Comparison of ENCODE assay signal across 12 cellular contexts in the genomic region with DNA sequence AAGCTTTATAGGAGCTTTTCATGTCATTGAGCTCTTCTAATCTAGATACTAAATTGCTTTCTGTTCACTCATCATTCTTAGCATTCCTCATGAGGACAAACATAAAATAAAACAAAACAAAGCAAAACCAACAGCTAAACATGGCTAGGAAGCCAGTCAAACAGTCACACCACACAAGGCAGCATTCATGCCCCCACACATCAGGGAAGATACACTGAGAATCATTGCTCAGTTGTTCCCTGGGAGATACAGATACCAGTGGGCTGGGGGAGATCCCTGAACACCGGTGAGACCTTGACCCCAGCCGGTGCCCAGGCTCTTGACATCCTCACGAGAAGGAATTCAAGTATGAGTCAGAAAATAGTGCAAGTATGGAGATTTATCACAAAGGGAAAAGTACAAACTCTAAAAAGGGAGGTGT.
DNase-seq lines count a peak whose midpoint lies in the region; ATAC-seq, FAIRE-seq and TF ChIP-seq lines count a peak whose summit lies in the region.
"Had no signal": no experiment of that assay in that cellular context is flagged by ENCODE, and none has a peak within 500 bp of the region (broad histone marks: within the 10 kb centered on the region; RNA-seq: fewer than 3 reads in every experiment).

No MANE protein-coding gene starts in this region.

- TF ChIP-seq CTCF in HCT116 (IDR thresholded peaks at IDR 0.05 in 2 of 3, conservative IDR thresholded peaks at IDR 0.05 in 1 of 3; ENCODE audit: borderline replicate concordance in 1 of 3, insufficient read depth in 1 of 3, low read depth in 2 of 3, low read length in 2 of 3) (no peak), astrocyte (IDR thresholded peaks at IDR 0.05; ENCODE audit: insufficient read depth, low read depth, low read length) (no peak), kidney epithelial cell (IDR thresholded peaks at IDR 0.05; ENCODE audit: insufficient read depth, low read length, poor library complexity, severe bottlenecking) (no peak)

- no peaks in the 10 kb centered on the region for H3K27me3 Mint-ChIP-seq in astrocyte (ENCODE audit: low read depth, unreplicated experiment)

- H3K79me2 ChIP-seq in HCT116 (ENCODE audit: insufficient read depth, low read length) (no peaks in the 10 kb centered on the region), astrocyte (ENCODE audit: insufficient read depth, low read length) (no peaks in the 10 kb centered on the region)

- DNase-seq in A172 (ENCODE audit: low spot score) (peak; percentile 75), HCT116 (ENCODE audit: low read depth, low spot score) (no peak), astrocyte (ENCODE audit: low read depth) (peak; percentile 79), kidney epithelial cell (ENCODE audit: low read depth) (peak; percentile 60), globus pallidus (ENCODE audit: low spot score) (no peak)
- no peak for DNase-seq in activated CD4-positive, alpha-beta T cell treated with anti-CD3 and anti-CD28 coated beads, Interleukin-2, amount 50 U/mL, for 48 hours
- DNase-seq: activated naive CD4-positive, alpha-beta T cell treated with anti-CD3 and anti-CD28 coated beads for 36 hours; NCI-H1105; NCI-H774 had no signal

- CTCF ChIA-PET in HCT116 (lab: Charles Lee) = no interaction called here

- H3K36me3 ChIP-seq in HCT116 (ENCODE audit: control insufficient read depth in 1 of 2, insufficient read depth in 2 of 2, low read length in 2 of 2) = no peaks in the 10 kb centered on the region
- H3K36me3 ChIP-seq in astrocyte (ENCODE audit: insufficient read depth, low read length) = no peaks in the 10 kb centered on the region
- H3K36me3 ChIP-seq in kidney epithelial cell (ENCODE audit: control insufficient read depth, insufficient read depth, low read length) = no peaks in the 10 kb centered on the region

- no peaks in the 10 kb centered on the region for H3K9me2 ChIP-seq in HCT116 (ENCODE audit: insufficient read depth)

- H3K9me3 Mint-ChIP-seq in astrocyte (ENCODE audit: unreplicated experiment) = peaks cover 3% of the 10 kb centered on the region
- H3K9me3 Mint-ChIP-seq: activated naive CD4-positive, alpha-beta T cell treated with anti-CD3 and anti-CD28 coated beads for 36 hours; memory B cell had no signal

- peak overlapping the region; percentile 66 for H2AFZ ChIP-seq in HCT116 (ENCODE audit: low read depth, low read length, poor library complexity, severe bottlenecking)
- H2AFZ ChIP-seq in astrocyte (ENCODE audit: low read depth, low read length) = no peak overlapping the region

- peak overlapping the region; percentile 48 for H3K4me2 ChIP-seq in HCT116 (ENCODE audit: low read length)
- peak overlapping the region; percentile 61 for H3K4me2 ChIP-seq in astrocyte (ENCODE audit: low read length)

- no peak overlapping the region for H3K27ac ChIP-seq in HCT116 (ENCODE audit: low read depth, low read length)
- H3K27ac ChIP-seq in astrocyte (ENCODE audit: low read depth, low read length) = peak overlapping the region; percentile 75

- H3K4me1 Mint-ChIP-seq in astrocyte (ENCODE audit: low read depth, unreplicated experiment) = peaks cover 53% of the 10 kb centered on the region
- H3K4me1 Mint-ChIP-seq: memory B cell had no signal

- H3K4me3 Mint-ChIP-seq in astrocyte (ENCODE audit: unreplicated experiment) = no peak overlapping the region
- H3K4me3 Mint-ChIP-seq: activated naive CD4-positive, alpha-beta T cell treated with anti-CD3 and anti-CD28 coated beads for 36 hours; memory B cell had no signal

- H3K27me3 ChIP-seq in HCT116 (ENCODE audit: insufficient read depth, low read length) (no peaks in the 10 kb centered on the region), astrocyte (ENCODE audit: insufficient read depth, low read length) (no peaks in the 10 kb centered on the region), kidney epithelial cell (ENCODE audit: control insufficient read depth, insufficient read depth, low read length) (no peaks in the 10 kb centered on the region)

- H4K20me1 ChIP-seq in HCT116 (ENCODE audit: insufficient read depth) (no peaks in the 10 kb centered on the region), astrocyte (ENCODE audit: insufficient read depth, low read length) (no peaks in the 10 kb centered on the region)

- TF ChIP-seq RAD21 in HCT116 (IDR thresholded peaks at IDR 0.05; ENCODE audit: low read depth) = no peak

- TF ChIP-seq POLR2A in HCT116 (IDR thresholded peaks at IDR 0.05; ENCODE audit: borderline replicate concordance, extremely low read depth, insufficient read depth, insufficient read length) = no peak

- ATAC-seq in HCT116 (no peak), HG02763 (IDR thresholded peaks at IDR 0.05; ENCODE audit: unreplicated experiment) (no peak), GM18858 (IDR thresholded peaks at IDR 0.05; ENCODE audit: unreplicated experiment) (no peak)

- POLR2A ChIA-PET in HCT116 (lab: Charles Lee) = interaction anchor here (0.6 kb wide), 2 partner anchors 15 to 665 kb away, joined by 3 to 5 read pairs; no protein-coding TSS in a partner anchor

- no peaks in the 10 kb centered on the region for H3K9me3 ChIP-seq in HCT116 (ENCODE audit: control insufficient read depth in 1 of 2, insufficient read depth in 1 of 2, low read depth in 1 of 2, low read length in 2 of 2)
- H3K9me3 ChIP-seq in astrocyte (ENCODE audit: insufficient read depth, low read depth, low read length) = peaks cover 9% of the 10 kb centered on the region

- H3K4me1 ChIP-seq in HCT116 (ENCODE audit: control insufficient read depth in 1 of 2, insufficient read depth in 2 of 2, low read length in 2 of 2) (peaks cover 28 to 64% of the 10 kb centered on the region in 2 experiments), astrocyte (ENCODE audit: insufficient read depth, low read length) (peaks cover 63% of the 10 kb centered on the region)

- peak overlapping the region; percentile 92 for H3K27ac Mint-ChIP-seq in astrocyte (ENCODE audit: unreplicated experiment)
- H3K27ac Mint-ChIP-seq: activated naive CD4-positive, alpha-beta T cell treated with anti-CD3 and anti-CD28 coated beads for 36 hours; memory B cell had no signal

- no TSS peak for BruUV-seq in HCT116 (replicated peaks; lab: Mats Ljungman, UMichigan)

- RAD21 ChIA-PET in HCT116 (lab: Charles Lee; ENCODE audit: low non-redundant PET in 1 of 2, low total read pairs in 2 of 2, uncharacterized antibody in 2 of 2, unreplicated experiment in 2 of 2) = no interaction called here

- no peaks in the 10 kb centered on the region for H3K36me3 Mint-ChIP-seq in astrocyte (ENCODE audit: low read depth, unreplicated experiment)
- H3K36me3 Mint-ChIP-seq: memory B cell had no signal

- H3K4me3 ChIP-seq in HCT116 (replicated peaks in 1 of 2; ENCODE audit: low read depth in 1 of 2, low read length in 2 of 2) (peak overlapping the region in 1 of 2 experiments; percentile 14; a peak in 1 of 4 replicates), astrocyte (ENCODE audit: insufficient read depth, low read depth, low read length) (no peak overlapping the region), kidney epithelial cell (ENCODE audit: low read depth, low read length) (no peak overlapping the region)

- H3K9ac ChIP-seq in HCT116 (ENCODE audit: low read length) (no peak overlapping the region), astrocyte (ENCODE audit: low read length) (peak overlapping the region; percentile 31)

- intact Hi-C loops in HCT116 (cut with micrococcal nuclease) = no loop called here

- peak; percentile 86 for FAIRE-seq in astrocyte (lab: Jason Lieb, UNC)

TF ChIP-seq in HCT116, 20 proteins besides CTCF, POLR2A, EP300 and RAD21:
- TF ChIP-seq ELF1 (IDR thresholded peaks at IDR 0.05; ENCODE audit: borderline replicate concordance, low read depth) (no peak), CBX3 (IDR thresholded peaks at IDR 0.05; ENCODE audit: low read depth) (no peak), ZNF274 (IDR thresholded peaks at IDR 0.05; ENCODE audit: low read depth, low read length) (no peak), SRF (IDR thresholded peaks at IDR 0.05; ENCODE audit: low read depth) (no peak), EZH2 (IDR thresholded peaks at IDR 0.05) (no peak)

Comparison
In these comparisons a context has a peak if more than half of its experiments do, and no peak if none do; other contexts are left out.
1. DNase-seq: peak in A172 (single experiment), astrocyte (single experiment) and kidney epithelial cell (single experiment); none in HCT116 (single experiment), globus pallidus (single experiment) and activated CD4-positive, alpha-beta T cell treated with anti-CD3 and anti-CD28 coated beads, Interleukin-2, amount 50 U/mL, for 48 hours (0 of 2).